ENCODE assay signal across 16 cellular contexts in genomic region chr14:102481371-102481770, GRCh38. TPM values are rescaled to one million over a fixed set of nuclear protein-coding genes. Genes with fewer than 3 reads are reported as not detected.
DNase-seq lines count a peak whose midpoint lies in the region; ATAC-seq and TF ChIP-seq lines count a peak whose summit lies in the region.
"Had no signal": no experiment of that assay in that cellular context is flagged by ENCODE, and none has a peak within 500 bp of the region (broad histone marks: within the 10 kb centered on the region; RNA-seq: fewer than 3 reads in every experiment).

No MANE protein-coding gene starts in this region.

- POLR2A ChIA-PET in PC-3 (lab: Charles Lee; ENCODE audit: unreplicated experiment) = interaction anchor here (0.6 to 0.7 kb wide), 2 partner anchors 22 to 278 kb away, joined by 7 to 8 read pairs; no protein-coding TSS in a partner anchor

- 0 out of 2 replicates have a peak overlapping the region, but pooled peaks have one; percentile 8 for H3K9ac ChIP-seq in PC-3 (ENCODE audit: low read length)

- no peak overlapping the region for H3K4me3 ChIP-seq in PC-3 (ENCODE audit: low read length)
- H3K4me3 ChIP-seq: K562 had no signal

- DNase-seq in PC-3 (no peak), epithelial cell of prostate (ENCODE audit: low read depth, low spot score) (no peak), Ammon's horn (ENCODE audit: low spot score) (no peak), SK-N-DZ (ENCODE audit: low spot score) (no peak), GOT3 (lab: John Stamatoyannopoulos, UW) (no peak)
- DNase-seq: CD8-positive, alpha-beta T cell; DMS79 treated with DMSO at 0.1 percent for 48 hours; HCEC 1CT; NCI-H1417 treated with DMSO at 0.1 percent for 48 hours; NCI-H2029; NCI-H2171; NCI-H748 treated with DMSO at 0.1 percent for 48 hours; SHP77 had no signal

- no TSS peak for BruUV-seq in PC-3 (replicated peaks; lab: Mats Ljungman, UMichigan)

- H4K20me1 ChIP-seq in PC-3 (ENCODE audit: low read length) = no peaks in the 10 kb centered on the region

- CTCF ChIA-PET in PC-3 (lab: Charles Lee) = interaction anchor here (0.6 to 0.8 kb wide), 3 partner anchors 35 to 1053 kb away, joined by 3 to 4 read pairs (median 4); no protein-coding TSS in a partner anchor

- H3K27ac ChIP-seq in PC-3 (ENCODE audit: low read length) = peak overlapping the region; percentile 77
- peak overlapping the region; percentile 64 for H3K27ac ChIP-seq in VCaP
- peak overlapping the region; percentile 54 for H3K27ac ChIP-seq in epithelial cell of prostate
- H3K27ac ChIP-seq in temporal lobe (ENCODE audit: low read depth, low read length) = peak overlapping the region; percentile 11

- H3K4me1 ChIP-seq in PC-3 (ENCODE audit: insufficient read depth, low read length) = peaks cover 13% of the 10 kb centered on the region

- no peaks in the 10 kb centered on the region for H3K9me3 ChIP-seq in PC-3 (ENCODE audit: low read length)

- peak overlapping the region; percentile 46 for H3K4me2 ChIP-seq in PC-3 (ENCODE audit: low read length)

- H3F3A ChIP-seq in PC-3 (ENCODE audit: low read length, unreplicated experiment) = no peaks in the 10 kb centered on the region

- TF ChIP-seq CTCF in PC-3 (conservative IDR thresholded peaks at IDR 0.05; ENCODE audit: low read depth, low read length) = no peak
- TF ChIP-seq CTCF in VCaP (conservative IDR thresholded peaks at IDR 0.05) = no peak

- no peaks in the 10 kb centered on the region for H3K9me2 ChIP-seq in PC-3 (replicated peaks; ENCODE audit: low read length)

- H3K36me3 ChIP-seq in PC-3 (ENCODE audit: low read depth, low read length) = no peaks in the 10 kb centered on the region

- no peak for ATAC-seq in PC-3
- ATAC-seq: CD8-positive, alpha-beta T cell; K562 had no signal

- intact Hi-C loops in PC-3 (cut with micrococcal nuclease) = no loop called here

- no peaks in the 10 kb centered on the region for H3K79me2 ChIP-seq in PC-3 (ENCODE audit: low read length)

- H2AFZ ChIP-seq in PC-3 (ENCODE audit: low read length) = no peak overlapping the region

- H3K27me3 ChIP-seq in PC-3 (ENCODE audit: low read length) = no peaks in the 10 kb centered on the region

RNA-seq across cellular contexts. Expression of gene ANKRD9, which starts 28.2 kb away (rescaled TPM):
- 52.6 and 87.6 TPM in 2 replicates for total RNA-seq in PC-3 (2014; rRNA removed)
- total RNA-seq in temporal lobe = 6.1 TPM
- polyA plus RNA-seq in SK-N-DZ (2014; cell fraction: cytosol; rRNA removed) = 14.0 and 17.8 TPM in 2 replicates
- polyA plus RNA-seq in SK-N-DZ (2014; cell fraction: nucleus; rRNA removed) = 37.9 and 66.9 TPM in 2 replicates

Comparison
In these comparisons a context has a peak if more than half of its experiments do, and no peak if none do; other contexts are left out.
1. H3K27ac ChIP-seq: peak in every context shown above with its lines; median percentile 77 in PC-3; 64 in VCaP; 54 in epithelial cell of prostate; 11 in temporal lobe.